ENCODE assay signal across 16 cellular contexts in the genomic region with DNA sequence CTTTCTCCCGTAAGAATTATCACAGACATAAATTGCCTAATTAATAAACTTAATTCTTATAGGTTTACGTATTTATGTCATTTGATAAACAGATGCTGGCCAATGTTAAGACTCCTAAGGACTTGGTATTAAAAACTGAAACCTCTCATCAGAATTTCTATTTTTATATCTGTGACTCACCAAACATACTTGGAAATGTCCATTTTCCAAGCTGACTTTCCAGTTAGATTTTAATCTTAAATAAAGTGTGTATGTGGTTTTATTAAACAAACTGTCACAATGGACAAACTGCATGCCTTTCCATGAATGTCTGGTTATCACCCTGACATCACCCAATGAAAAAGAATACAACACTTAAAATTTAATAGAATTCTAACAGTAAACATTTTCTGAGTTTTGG. TPM values are rescaled to one million over a fixed set of nuclear protein-coding genes. Genes with fewer than 3 reads are reported as not detected.
"Had no signal": no experiment of that assay in that cellular context is flagged by ENCODE, and none has a peak within 500 bp of the region (broad histone marks: within the 10 kb centered on the region; RNA-seq: fewer than 3 reads in every experiment).

No MANE protein-coding gene starts in this region.

- H3K79me2 ChIP-seq: parathyroid adenoma had no signal

- DNase-seq: activated B cell treated with CpG ODN at 0.5 μM for 24 hours; activated CD4-positive, alpha-beta T cell treated with anti-CD3 and anti-CD28 coated beads, Interleukin-2, amount 10 ng/mL, durations not matched to agents 24 days and 14 days; activated naive CD4-positive, alpha-beta T cell treated with Interleukin-2 at 50 U/mL for 16 hours; central memory CD4-positive, alpha-beta T cell; foreskin keratinocyte; heart left ventricle; kidney; left ventricle myocardium superior; right cardiac atrium; stimulated activated CD4-positive, alpha-beta T cell treated with anti-CD3 and anti-CD28 coated beads, Interleukin-2, amount 100 ng/mL, for 24 hours; stimulated activated naive CD4-positive, alpha-beta T cell; substantia nigra; T-helper 2 cell had no signal

- H3K27ac ChIP-seq: foreskin keratinocyte, parathyroid adenoma had no signal

- H3K27me3 ChIP-seq: foreskin keratinocyte, heart left ventricle had no signal

- H3K9ac ChIP-seq: parathyroid adenoma had no signal

- H3K4me1 ChIP-seq: foreskin keratinocyte, parathyroid adenoma had no signal

- H2AFZ ChIP-seq: parathyroid adenoma had no signal

- H3K4me3 ChIP-seq: heart left ventricle had no signal

- ATAC-seq: foreskin keratinocyte, left ventricle myocardium superior, right cardiac atrium had no signal

- H3K9me3 ChIP-seq: heart left ventricle had no signal

RNA-seq across cellular contexts. Expression of a gene that starts 12.6 kb away (rescaled TPM):
- total RNA-seq: activated B cell treated with CpG ODN at 0.5 μM for 24 hours; activated T-helper 1 cell treated with anti-CD3 and anti-CD28 coated beads, Interleukin-12 subunit alpha, Interleukin-12 subunit beta, Interleukin-2, Interleukin-4 antibody, amounts not matched to agents 30 ng/mL and 10 ng/mL and 1 ng/mL, durations not matched to agents 14 hours and 24 hours and 36 hours; epithelial cell of proximal tubule had no signal
